8 cellular contexts compared by ENCODE assay signal in genomic region chr3:48151058-48151806, GRCh38. TPM values are rescaled to one million over a fixed set of nuclear protein-coding genes. Genes with fewer than 3 reads are reported as not detected.
A peak's percentile ranks its signal among the peaks of the same experiment; 100 is the strongest.
DNase-seq lines count a peak whose midpoint lies in the region; ATAC-seq and TF ChIP-seq lines count a peak whose summit lies in the region.

No MANE protein-coding gene starts in this region.

- TF ChIP-seq CTCF in smooth muscle cell (IDR thresholded peaks at IDR 0.05; ENCODE audit: borderline replicate concordance, insufficient read depth, poor library complexity, severe bottlenecking), result peak; percentile 87

- WGBS in smooth muscle cell (ENCODE audit: low lambda C conversion rate), result 47% methylated on average over 8 of the region's 8 CpGs

- H3K9ac ChIP-seq in smooth muscle cell (ENCODE audit: low read depth), result no peak overlapping the region

- H3K4me2 ChIP-seq in smooth muscle cell, result no peak overlapping the region

- H3K27me3 ChIP-seq in smooth muscle cell (ENCODE audit: low read depth), result no peaks in the 10 kb centered on the region

- H4K20me1 ChIP-seq in smooth muscle cell (ENCODE audit: low read depth), result no peaks in the 10 kb centered on the region

- H3F3A ChIP-seq in smooth muscle cell (ENCODE audit: low read depth), result no peaks in the 10 kb centered on the region

- no peak overlapping the region for H3K27ac ChIP-seq in smooth muscle cell (ENCODE audit: low read depth)

- no peaks in the 10 kb centered on the region for H3K4me1 ChIP-seq in smooth muscle cell (ENCODE audit: low read depth)

- peak overlapping the region; percentile 47 for H2AFZ ChIP-seq in smooth muscle cell (ENCODE audit: low read depth)

- peak; percentile 32 for ATAC-seq in GM19468 (IDR thresholded peaks at IDR 0.05; ENCODE audit: extremely low read depth, unreplicated experiment)
- ATAC-seq in GM21576 (IDR thresholded peaks at IDR 0.05; ENCODE audit: unreplicated experiment), result no peak

- no peaks in the 10 kb centered on the region for H3K79me2 ChIP-seq in smooth muscle cell (ENCODE audit: low read depth)

- no peak overlapping the region for H3K4me3 ChIP-seq in smooth muscle cell

- no peaks in the 10 kb centered on the region for H3K9me3 ChIP-seq in smooth muscle cell (replicated peaks; ENCODE audit: low read depth)

- no peaks in the 10 kb centered on the region for H3K36me3 ChIP-seq in smooth muscle cell (ENCODE audit: low read depth)

- DNase-seq in AML-193 (lab: John Stamatoyannopoulos, UW) (peak; percentile 76 to 79), NCI-H1694 treated with DMSO at 0.1 percent for 48 hours (lab: John Stamatoyannopoulos, UW) (peak; percentile 44), UCSD-AML1 (lab: John Stamatoyannopoulos, UW; ENCODE audit: unreplicated experiment) (peak; percentile 67), brain pericyte (ENCODE audit: low read depth, low spot score) (peak; percentile 67), iPS-NIHi11 (ENCODE audit: low spot score) (peak; percentile 88), smooth muscle cell (lab: John Stamatoyannopoulos, UW; ENCODE audit: unreplicated experiment) (peak; percentile 34)

RNA-seq across cellular contexts. Expression of gene CDC25A, which starts 37.0 kb away (rescaled TPM):
- total RNA-seq in smooth muscle cell, result 2.5 and 4.9 TPM in 2 replicates
- 4.2 and 4.7 TPM in 2 replicates for polyA plus RNA-seq in smooth muscle cell

Comparison
In these comparisons a context has a peak if more than half of its experiments do, and no peak if none do; other contexts are left out.
1. DNase-seq: peak in every context shown above with its lines; median percentile 88 in iPS-NIHi11; 78 in AML-193; 67 in UCSD-AML1; 67 in brain pericyte; 44 in NCI-H1694 treated with DMSO at 0.1 percent for 48 hours; 34 in smooth muscle cell.